ENCODE assay signal across 12 cellular contexts in genomic region chr16:70574595-70575271, GRCh38. TPM values are rescaled to one million over a fixed set of nuclear protein-coding genes. Genes with fewer than 3 reads are reported as not detected.
DNase-seq lines count a peak whose midpoint lies in the region; ATAC-seq and TF ChIP-seq lines count a peak whose summit lies in the region.
"Had no signal": no experiment of that assay in that cellular context is flagged by ENCODE, and none has a peak within 500 bp of the region (broad histone marks: within the 10 kb centered on the region; RNA-seq: fewer than 3 reads in every experiment).

No MANE protein-coding gene starts in this region.

- H3K4me3 ChIP-seq in cardiac muscle cell = no peak overlapping the region
- H3K4me3 ChIP-seq in breast epithelium = no peak overlapping the region
- no peak overlapping the region for H3K4me3 ChIP-seq in naive thymus-derived CD4-positive, alpha-beta T cell (ENCODE audit: low read length)

- TF ChIP-seq CTCF in cardiac muscle cell (IDR thresholded peaks at IDR 0.05; ENCODE audit: low read depth, low read length) (no peak), breast epithelium (IDR thresholded peaks at IDR 0.05) (no peak), type B pancreatic cell (conservative IDR thresholded peaks at IDR 0.05) (no peak)

- POLR2A ChIA-PET in naive thymus-derived CD4-positive, alpha-beta T cell (lab: Charles Lee) = no interaction called here

- H3K27me3 ChIP-seq in cardiac muscle cell = no peaks in the 10 kb centered on the region
- no peaks in the 10 kb centered on the region for H3K27me3 ChIP-seq in breast epithelium
- no peaks in the 10 kb centered on the region for H3K27me3 ChIP-seq in naive thymus-derived CD4-positive, alpha-beta T cell (ENCODE audit: control insufficient read depth in 2 of 2, insufficient read depth in 2 of 2, low read length in 2 of 2)

- no peak overlapping the region for H3K4me3 Mint-ChIP-seq in naive thymus-derived CD4-positive, alpha-beta T cell
- no peak overlapping the region for H3K4me3 Mint-ChIP-seq in type B pancreatic cell

- H3K9me3 Mint-ChIP-seq in naive thymus-derived CD4-positive, alpha-beta T cell = no peaks in the 10 kb centered on the region
- no peaks in the 10 kb centered on the region for H3K9me3 Mint-ChIP-seq in type B pancreatic cell

- H3K4me1 ChIP-seq in cardiac muscle cell (ENCODE audit: low read depth) (peaks cover 3% of the 10 kb centered on the region), breast epithelium (peaks cover 11 to 25% of the 10 kb centered on the region in 2 donors)
- H3K4me1 ChIP-seq in naive thymus-derived CD4-positive, alpha-beta T cell (ENCODE audit: control insufficient read depth in 2 of 2, insufficient read depth in 2 of 2, low read length in 2 of 2) = no peaks in the 10 kb centered on the region

- H3K27me3 Mint-ChIP-seq in naive thymus-derived CD4-positive, alpha-beta T cell = no peaks in the 10 kb centered on the region
- no peaks in the 10 kb centered on the region for H3K27me3 Mint-ChIP-seq in type B pancreatic cell

- CTCF ChIA-PET in naive thymus-derived CD4-positive, alpha-beta T cell (lab: Charles Lee) = interaction anchor here (0.7 to 1.0 kb wide), 2 partner anchors 10 to 51 kb away, joined by 3 read pairs; partner anchors contain the start of gene COG4

- no peaks in the 10 kb centered on the region for H3K9me3 ChIP-seq in cardiac muscle cell (ENCODE audit: low read depth)
- no peaks in the 10 kb centered on the region for H3K9me3 ChIP-seq in breast epithelium
- H3K9me3 ChIP-seq in naive thymus-derived CD4-positive, alpha-beta T cell (ENCODE audit: control insufficient read depth in 2 of 3, low read length in 3 of 3) = no peaks in the 10 kb centered on the region

- peak overlapping the region in 5 of 9 donors; percentile 13 to 75 (median 43) for H3K27ac Mint-ChIP-seq in naive thymus-derived CD4-positive, alpha-beta T cell
- peak overlapping the region; percentile 18 for H3K27ac Mint-ChIP-seq in type B pancreatic cell

- intact Hi-C loops in Right ventricle myocardium inferior (cut with DNase I) = loop anchor here (5.0 kb wide), 1 partner anchor 78 kb away; no protein-coding TSS in a partner anchor
- intact Hi-C loops in breast epithelium (cut with DNase I; ENCODE audit: low total_unique reads) = no loop called here
- intact Hi-C loops in naive thymus-derived CD4-positive, alpha-beta T cell (cut with micrococcal nuclease) = loop anchor here in 1 of 2 donors (5.0 kb wide), 1 partner anchor 78 kb away; no protein-coding TSS in a partner anchor

- TF ChIP-seq POLR2A in breast epithelium (IDR thresholded peaks at IDR 0.05) = no peak

- DNase-seq in cardiac muscle cell (ENCODE audit: low read depth in 1 of 2, low spot score in 1 of 2) (no peak), Right ventricle myocardium inferior (ENCODE audit: missing footprints) (no peak), breast epithelium (ENCODE audit: low spot score in 2 of 2) (peak in 1 of 2 donors; percentile 2), type B pancreatic cell (ENCODE audit: extremely low spot score, unreplicated experiment) (no peak), DMS 273 (lab: John Stamatoyannopoulos, UW; ENCODE audit: unreplicated experiment) (no peak)
- DNase-seq in naive thymus-derived CD4-positive, alpha-beta T cell = no peak
- DNase-seq: activated CD4-positive, alpha-beta T cell treated with anti-CD3 and anti-CD28 coated beads, Interleukin-2, amount 50 U/mL, for 1 hour; HCEC 1CT; NCI-H446 had no signal

- peaks cover 9 to 26% (median 16%) of the 10 kb centered on the region in 5 donors for H3K36me3 Mint-ChIP-seq in naive thymus-derived CD4-positive, alpha-beta T cell
- H3K36me3 Mint-ChIP-seq in type B pancreatic cell = peaks cover 22% of the 10 kb centered on the region

- H3K36me3 ChIP-seq in cardiac muscle cell (peaks cover 36% of the 10 kb centered on the region), breast epithelium (peaks cover 12% of the 10 kb centered on the region)
- H3K36me3 ChIP-seq in naive thymus-derived CD4-positive, alpha-beta T cell (ENCODE audit: control insufficient read depth in 2 of 3, insufficient read depth in 3 of 3, low read length in 3 of 3) = peaks cover 14 to 43% (median 15%) of the 10 kb centered on the region in 3 experiments

- H3K27ac ChIP-seq in cardiac muscle cell (peak overlapping the region; percentile 47), breast epithelium (peak overlapping the region; percentile 45 to 87)
- no peak overlapping the region for H3K27ac ChIP-seq in naive thymus-derived CD4-positive, alpha-beta T cell (ENCODE audit: low read depth, low read length)

- peaks cover 0 to 16% (median 0%) of the 10 kb centered on the region in 7 donors for H3K4me1 Mint-ChIP-seq in naive thymus-derived CD4-positive, alpha-beta T cell
- H3K4me1 Mint-ChIP-seq in type B pancreatic cell (ENCODE audit: unreplicated experiment) = peaks cover 14% of the 10 kb centered on the region

- ATAC-seq in Right ventricle myocardium inferior (no peak), HG03342 (IDR thresholded peaks at IDR 0.05; ENCODE audit: unreplicated experiment) (no peak), GM18867 (IDR thresholded peaks at IDR 0.05; ENCODE audit: unreplicated experiment) (no peak)
- no peak for ATAC-seq in naive thymus-derived CD4-positive, alpha-beta T cell
- ATAC-seq: SK-N-SH treated with all-trans-retinoic acid at 6 μM for 48 hours had no signal

RNA-seq across cellular contexts. Expression of gene SF3B3, which starts 51.1 kb away (rescaled TPM):
- total RNA-seq in cardiac muscle cell (95.4 and 178 TPM in 2 replicates), Right ventricle myocardium inferior (131 TPM), breast epithelium (100 to 1,000 TPM in 2 of 3 donors, 10 to 100 TPM in 1; 80.2 to 147 (median 133) TPM), type B pancreatic cell (ENCODE audit: low replicate concordance) (283 and 429 TPM in 2 replicates)
- polyA plus RNA-seq in cardiac muscle cell = 203 and 250 TPM in 2 replicates
- total RNA-seq in naive thymus-derived CD4-positive, alpha-beta T cell = 100 to 1,000 TPM; 189 to 415 (median 267) TPM
- polyA plus RNA-seq in naive thymus-derived CD4-positive, alpha-beta T cell = 10 to 100 TPM; 69.0 to 93.7 TPM

RNA-seq across cellular contexts. Expression of gene COG4, which starts 51.4 kb away (rescaled TPM):
- total RNA-seq in cardiac muscle cell (77.3 and 82.0 TPM in 2 replicates), Right ventricle myocardium inferior (46.5 TPM), breast epithelium (10 to 100 TPM; 36.4 to 46.1 (median 41.3) TPM), type B pancreatic cell (ENCODE audit: low replicate concordance) (79.0 and 96.8 TPM in 2 replicates)
- 67.6 and 86.6 TPM in 2 replicates for polyA plus RNA-seq in cardiac muscle cell
- 10 to 100 TPM; 38.3 to 68.6 (median 58.7) TPM for total RNA-seq in naive thymus-derived CD4-positive, alpha-beta T cell
- polyA plus RNA-seq in naive thymus-derived CD4-positive, alpha-beta T cell = 10 to 100 TPM; 46.1 to 50.5 TPM
